ENCODE assay signal across 27 cellular contexts in the genomic region with DNA sequence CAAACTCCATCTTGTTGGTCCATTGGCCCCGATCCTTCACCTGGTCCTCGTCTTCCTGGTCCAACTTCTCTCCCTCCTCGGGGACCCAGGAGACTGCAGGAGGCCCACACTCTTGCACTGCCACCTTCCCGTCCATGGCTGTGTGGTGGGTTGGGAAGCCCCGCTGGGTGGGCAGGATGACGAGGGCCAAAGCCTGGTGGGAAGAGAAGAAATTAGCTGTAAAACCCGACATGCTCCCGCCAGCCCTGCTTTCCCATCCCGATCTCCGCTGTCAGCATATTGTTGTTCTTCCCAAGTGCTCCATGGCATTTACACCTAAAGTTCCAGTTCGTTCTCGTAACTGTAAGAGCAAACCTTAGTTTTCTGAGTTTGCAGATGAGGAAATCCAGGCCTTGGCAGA. TPM values are rescaled to one million over a fixed set of nuclear protein-coding genes. Genes with fewer than 3 reads are reported as not detected.
"Had no signal": no experiment of that assay in that cellular context is flagged by ENCODE, and none has a peak within 500 bp of the region (broad histone marks: within the 10 kb centered on the region; RNA-seq: fewer than 3 reads in every experiment).

No MANE protein-coding gene starts in this region.

- DNase-seq: KBM-7, MV-4-11, NCI-H1048, NCI-H1105 treated with DMSO at 0.1 percent for 48 hours, NCI-H1417 treated with DMSO at 0.1 percent for 48 hours, NCI-H1694 treated with DMSO at 0.1 percent for 48 hours, NCI-H1930, NCI-H2081, NCI-H2107, NCI-H2171, NCI-H226, NCI-H446, NCI-H510A, NCI-H524 treated with DMSO at 0.1 percent for 48 hours, NCI-H69, NCI-H774, PC-3, SHP77, SK-N-SH, SW 1271 had no signal

- H3K9ac ChIP-seq: SK-N-SH had no signal

- H3K27ac ChIP-seq: RWPE1 had no signal

- ATAC-seq: Panc1, PC-3 had no signal

- H3K9me3 ChIP-seq: SK-N-SH had no signal

RNA-seq across cellular contexts. Expression of a gene that starts 4.1 kb away (rescaled TPM):
- total RNA-seq: HT1080, LHCN-M2, MCF 10A, OCI-LY7, PC-3 had no signal

RNA-seq across cellular contexts. Expression of a gene that starts 52.8 kb away (rescaled TPM):
- total RNA-seq: HT1080, PC-3, SK-MEL-5 had no signal
